ENCODE assay signal across 10 cellular contexts in genomic region chr5:7816535-7816901, GRCh38. TPM values are rescaled to one million over a fixed set of nuclear protein-coding genes. Genes with fewer than 3 reads are reported as not detected.
DNase-seq lines count a peak whose midpoint lies in the region; ATAC-seq and TF ChIP-seq lines count a peak whose summit lies in the region.
"Had no signal": no experiment of that assay in that cellular context is flagged by ENCODE, and none has a peak within 500 bp of the region (broad histone marks: within the 10 kb centered on the region; RNA-seq: fewer than 3 reads in every experiment).

No MANE protein-coding gene starts in this region.

- H3K27ac ChIP-seq in 22Rv1 = no peak overlapping the region
- peak overlapping the region; percentile 66 for H3K27ac ChIP-seq in caudate nucleus (ENCODE audit: low read depth, low read length)

- BruUV-seq in Calu3 (replicated peaks; lab: Mats Ljungman, UMichigan) = no TSS peak

- no peaks in the 10 kb centered on the region for H3K4me1 Mint-ChIP-seq in Calu3 (ENCODE audit: low read depth, unreplicated experiment)
- no peaks in the 10 kb centered on the region for H3K4me1 Mint-ChIP-seq in T-helper 2 cell treated with Interferon-gamma antibody and Interleukin-4, amounts not matched to agents 5 μg/mL and 100 μg/mL, for 36 hours (ENCODE audit: low read depth)

- TF ChIP-seq CTCF in 22Rv1 (IDR thresholded peaks at IDR 0.05) (peak; percentile 66), Calu3 (IDR thresholded peaks at IDR 0.05; ENCODE audit: unreplicated experiment) (no peak)

- no peak overlapping the region for H3K27ac Mint-ChIP-seq in Calu3 (ENCODE audit: unreplicated experiment)
- no peak overlapping the region for H3K27ac Mint-ChIP-seq in T-helper 2 cell treated with Interferon-gamma antibody and Interleukin-4, amounts not matched to agents 5 μg/mL and 100 μg/mL, for 36 hours

- H3K9me3 Mint-ChIP-seq in Calu3 (ENCODE audit: low read depth, unreplicated experiment) = no peaks in the 10 kb centered on the region
- H3K9me3 Mint-ChIP-seq in T-helper 2 cell treated with Interferon-gamma antibody and Interleukin-4, amounts not matched to agents 5 μg/mL and 100 μg/mL, for 36 hours = no peaks in the 10 kb centered on the region

- CTCF ChIA-PET in Calu3 (lab: Charles Lee) = interaction anchor here (0.7 kb wide), 1 partner anchor 1961 kb away, joined by 3 read pairs; no protein-coding TSS in a partner anchor

- DNase-seq in caudate nucleus (lab: John Stamatoyannopoulos, UW) = no peak
- DNase-seq in Calu3 = no peak
- DNase-seq in NCI-H146 (lab: John Stamatoyannopoulos, UW) = no peak
- no peak for DNase-seq in NOMO-1 treated with DMSO at 0.1 percent for 48 hours (lab: John Stamatoyannopoulos, UW; ENCODE audit: unreplicated experiment)
- DNase-seq in T-helper 2 cell treated with Interferon-gamma antibody and Interleukin-4, amounts not matched to agents 5 μg/mL and 100 μg/mL, for 36 hours (ENCODE audit: low spot score) = no peak
- DNase-seq: NCI-H2081 treated with DMSO at 0.1 percent for 48 hours had no signal

- H3K27me3 Mint-ChIP-seq in Calu3 (ENCODE audit: unreplicated experiment) = peaks cover 76% of the 10 kb centered on the region
- peaks cover 11% of the 10 kb centered on the region for H3K27me3 Mint-ChIP-seq in T-helper 2 cell treated with Interferon-gamma antibody and Interleukin-4, amounts not matched to agents 5 μg/mL and 100 μg/mL, for 36 hours (ENCODE audit: low read depth)

- ATAC-seq in GM21381 (IDR thresholded peaks at IDR 0.05; ENCODE audit: unreplicated experiment) (peak; percentile 20), HG03378 (IDR thresholded peaks at IDR 0.05; ENCODE audit: unreplicated experiment) (peak; percentile 17)

- no peaks in the 10 kb centered on the region for H3K36me3 Mint-ChIP-seq in Calu3 (ENCODE audit: insufficient read depth, unreplicated experiment)
- no peaks in the 10 kb centered on the region for H3K36me3 Mint-ChIP-seq in T-helper 2 cell treated with Interferon-gamma antibody and Interleukin-4, amounts not matched to agents 5 μg/mL and 100 μg/mL, for 36 hours (ENCODE audit: low read depth)

- no peak overlapping the region for H3K4me3 Mint-ChIP-seq in Calu3 (ENCODE audit: low read depth, unreplicated experiment)
- H3K4me3 Mint-ChIP-seq in T-helper 2 cell treated with Interferon-gamma antibody and Interleukin-4, amounts not matched to agents 5 μg/mL and 100 μg/mL, for 36 hours = no peak overlapping the region

- intact Hi-C loops in Calu3 (cut with micrococcal nuclease; ENCODE audit: unreplicated experiment) = loop anchor here (2.0 to 10.0 kb wide), 2 partner anchors 556 to 1002 kb away; no protein-coding TSS in a partner anchor

RNA-seq across cellular contexts. Expression of gene CFAP90, which starts 34.4 kb away (rescaled TPM):
- not detected in 2 replicates for total RNA-seq in Calu3 (2022)
- total RNA-seq: mammary epithelial cell had no signal

RNA-seq across cellular contexts. Expression of gene FASTKD3, which starts 52.3 kb away (rescaled TPM):
- 11.0 and 13.5 TPM in 2 replicates for total RNA-seq in Calu3 (2022)

RNA-seq across cellular contexts. Expression of gene MTRR, which starts 52.4 kb away (rescaled TPM):
- 55.9 and 61.2 TPM in 2 replicates for total RNA-seq in Calu3 (2022)
